ENCODE assay signal across 8 cellular contexts in the genomic region with DNA sequence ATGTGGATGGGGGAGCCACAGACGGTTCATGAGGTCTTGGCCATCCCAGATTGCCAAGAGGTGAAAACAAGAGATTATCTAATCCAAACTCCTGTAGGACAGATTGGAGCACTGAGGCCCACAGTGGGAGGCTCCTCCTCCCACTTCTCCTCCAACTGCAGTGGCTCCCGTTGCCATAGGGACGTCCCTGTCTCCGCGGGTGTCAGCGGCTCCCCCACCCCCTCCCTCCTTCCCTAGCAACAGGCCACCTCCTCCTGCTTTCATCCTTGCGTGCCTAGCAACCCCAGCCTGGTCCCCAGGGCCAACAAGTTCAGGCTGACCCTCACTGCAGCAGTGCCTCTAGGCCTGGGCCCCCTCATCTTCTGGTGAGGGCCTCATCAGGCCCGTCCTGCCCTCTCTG. TPM values are rescaled to one million over a fixed set of nuclear protein-coding genes. Genes with fewer than 3 reads are reported as not detected.
DNase-seq lines count a peak whose midpoint lies in the region; ATAC-seq and TF ChIP-seq lines count a peak whose summit lies in the region.

No MANE protein-coding gene starts in this region.

- TF ChIP-seq CTCF in colonic mucosa (IDR thresholded peaks at IDR 0.05) (no peak), nephron (IDR thresholded peaks at IDR 0.05; ENCODE audit: unreplicated experiment in 3 of 3) (no peak)

- H3K36me3 ChIP-seq in NT2/D1 (ENCODE audit: insufficient read depth, insufficient read length, low read length): no peaks in the 10 kb centered on the region
- no peaks in the 10 kb centered on the region for H3K36me3 ChIP-seq in colonic mucosa

- intact Hi-C loops in colonic mucosa (cut with DNase I): no loop called here

- DNase-seq in NCI-H2171 treated with DMSO at 0.1 percent for 48 hours (lab: John Stamatoyannopoulos, UW): peak; percentile 4
- no peak for DNase-seq in NCI-H2171 (lab: John Stamatoyannopoulos, UW)
- peak; percentile 62 for DNase-seq in NT2/D1 (ENCODE audit: low read depth, low spot score)
- DNase-seq in colonic mucosa: no peak
- no peak for DNase-seq in activated gamma-delta T cell (lab: John Stamatoyannopoulos, UW)

- peak overlapping the region; percentile 50 to 87 (median 52) for H3K27ac Mint-ChIP-seq in nephron

- H3K9ac ChIP-seq in NT2/D1 (ENCODE audit: insufficient read length, low read depth) (no peak overlapping the region), colonic mucosa (ENCODE audit: low read depth in 2 of 2, low read length in 2 of 2) (no peak overlapping the region)

- H3K27me3 ChIP-seq in NT2/D1 (ENCODE audit: insufficient read depth, insufficient read length) (no peaks in the 10 kb centered on the region), colonic mucosa (no peaks in the 10 kb centered on the region)

- H3K9me3 Mint-ChIP-seq in nephron: peaks cover 2% of the 10 kb centered on the region

- H3K27ac ChIP-seq in colonic mucosa: peak overlapping the region; percentile 33

- no peaks in the 10 kb centered on the region for H3K9me3 ChIP-seq in NT2/D1 (ENCODE audit: insufficient read depth, low read length)
- no peaks in the 10 kb centered on the region for H3K9me3 ChIP-seq in colonic mucosa

- H3K36me3 Mint-ChIP-seq in nephron (ENCODE audit: low read depth): no peaks in the 10 kb centered on the region

- H3K4me3 Mint-ChIP-seq in nephron: no peak overlapping the region

- H3K4me3 ChIP-seq in NT2/D1 (ENCODE audit: insufficient read length, low read depth): no peak overlapping the region
- H3K4me3 ChIP-seq in colonic mucosa: no peak overlapping the region

- peaks cover 58% of the 10 kb centered on the region for H3K4me1 Mint-ChIP-seq in nephron

- H3K4me1 ChIP-seq in NT2/D1 (ENCODE audit: insufficient read depth, insufficient read length) (peaks cover 12% of the 10 kb centered on the region), colonic mucosa (peaks cover 10% of the 10 kb centered on the region)

- no peaks in the 10 kb centered on the region for H3K27me3 Mint-ChIP-seq in nephron (ENCODE audit: low read depth)

- ATAC-seq in GM21619 (IDR thresholded peaks at IDR 0.05; ENCODE audit: unreplicated experiment): no peak
- ATAC-seq in GM18868 (IDR thresholded peaks at IDR 0.05; ENCODE audit: unreplicated experiment): no peak

RNA-seq across cellular contexts. Expression of a gene that starts 6.8 kb away (rescaled TPM):
- 10 to 100 TPM; 23.1 to 26.1 TPM for total RNA-seq in colonic mucosa

Comparison
In these comparisons a context has a peak if more than half of its experiments do, and no peak if none do; other contexts are left out.
1. DNase-seq: peak in NCI-H2171 treated with DMSO at 0.1 percent for 48 hours (single experiment) and NT2/D1 (single experiment); none in NCI-H2171 (single experiment), colonic mucosa (single experiment) and activated gamma-delta T cell (single experiment).